In genomic region chr6:152948150-152948768, GRCh38 we compare ENCODE assay signal across 8 cellular contexts. TPM values are rescaled to one million over a fixed set of nuclear protein-coding genes. Genes with fewer than 3 reads are reported as not detected.
DNase-seq lines count a peak whose midpoint lies in the region; ATAC-seq and TF ChIP-seq lines count a peak whose summit lies in the region.

No MANE protein-coding gene starts in this region.

- H3K27me3 Mint-ChIP-seq in endothelial cell (ENCODE audit: unreplicated experiment), result no peaks in the 10 kb centered on the region
- H3K27me3 Mint-ChIP-seq in naive thymus-derived CD4-positive, alpha-beta T cell, result peaks cover 17 to 44% (median 25%) of the 10 kb centered on the region in 5 donors

- H3K4me1 Mint-ChIP-seq in endothelial cell (ENCODE audit: unreplicated experiment), result no peaks in the 10 kb centered on the region
- H3K4me1 Mint-ChIP-seq in naive thymus-derived CD4-positive, alpha-beta T cell, result peaks cover 0 to 11% (median 9%) of the 10 kb centered on the region in 7 donors

- no peak overlapping the region for H3K27ac ChIP-seq in naive thymus-derived CD4-positive, alpha-beta T cell (ENCODE audit: low read depth, low read length)

- H3K27me3 ChIP-seq in naive thymus-derived CD4-positive, alpha-beta T cell (ENCODE audit: control insufficient read depth in 2 of 2, insufficient read depth in 2 of 2, low read length in 2 of 2), result peaks cover 0 to 7% of the 10 kb centered on the region in 2 donors

- no peaks in the 10 kb centered on the region for H3K9me3 Mint-ChIP-seq in endothelial cell (ENCODE audit: unreplicated experiment)
- H3K9me3 Mint-ChIP-seq in naive thymus-derived CD4-positive, alpha-beta T cell, result no peaks in the 10 kb centered on the region

- no peaks in the 10 kb centered on the region for H3K36me3 ChIP-seq in naive thymus-derived CD4-positive, alpha-beta T cell (ENCODE audit: control insufficient read depth in 2 of 3, insufficient read depth in 3 of 3, low read length in 3 of 3)

- H3K4me3 ChIP-seq in naive thymus-derived CD4-positive, alpha-beta T cell (ENCODE audit: low read length), result no peak overlapping the region

- ATAC-seq in GM21381 (IDR thresholded peaks at IDR 0.05; ENCODE audit: unreplicated experiment) (peak; percentile 78), HG03565 (IDR thresholded peaks at IDR 0.05; ENCODE audit: unreplicated experiment) (peak; percentile 80)
- ATAC-seq in naive thymus-derived CD4-positive, alpha-beta T cell, result peak; percentile 72

- TF ChIP-seq CTCF in endothelial cell (IDR thresholded peaks at IDR 0.05; ENCODE audit: unreplicated experiment), result peak; percentile 62

- no peak overlapping the region for H3K27ac Mint-ChIP-seq in endothelial cell (ENCODE audit: unreplicated experiment)
- no peak overlapping the region for H3K27ac Mint-ChIP-seq in naive thymus-derived CD4-positive, alpha-beta T cell

- DNase-seq in NCI-H2107 treated with DMSO at 0.1 percent for 48 hours (lab: John Stamatoyannopoulos, UW; ENCODE audit: unreplicated experiment), result peak; percentile 42
- no peak for DNase-seq in NCI-H2107 (lab: John Stamatoyannopoulos, UW)
- DNase-seq in RKO (ENCODE audit: low spot score), result peak; percentile 64
- peak; percentile 12 for DNase-seq in endothelial cell (ENCODE audit: low spot score)
- DNase-seq in naive thymus-derived CD4-positive, alpha-beta T cell, result peak in 5 of 9 donors; percentile 9 to 35 (median 26)
- DNase-seq in GM19240 (ENCODE audit: insufficient read length, low spot score), result no peak

- H3K9me3 ChIP-seq in naive thymus-derived CD4-positive, alpha-beta T cell (ENCODE audit: control insufficient read depth in 2 of 3, low read length in 3 of 3), result no peaks in the 10 kb centered on the region

- POLR2A ChIA-PET in naive thymus-derived CD4-positive, alpha-beta T cell (lab: Charles Lee), result no interaction called here

- H3K4me1 ChIP-seq in naive thymus-derived CD4-positive, alpha-beta T cell (ENCODE audit: control insufficient read depth in 2 of 2, insufficient read depth in 2 of 2, low read length in 2 of 2), result no peaks in the 10 kb centered on the region

- no peaks in the 10 kb centered on the region for H3K36me3 Mint-ChIP-seq in endothelial cell (ENCODE audit: low read depth, unreplicated experiment)
- no peaks in the 10 kb centered on the region for H3K36me3 Mint-ChIP-seq in naive thymus-derived CD4-positive, alpha-beta T cell

- intact Hi-C loops in naive thymus-derived CD4-positive, alpha-beta T cell (cut with micrococcal nuclease), result loop anchor here (1.0 to 5.0 kb wide), 5 partner anchors 76 to 1257 kb away; no protein-coding TSS in a partner anchor

- H3K4me3 Mint-ChIP-seq in endothelial cell (ENCODE audit: unreplicated experiment), result no peak overlapping the region
- peak overlapping the region in 7 of 10 donors; percentile 3 to 56 (median 41) for H3K4me3 Mint-ChIP-seq in naive thymus-derived CD4-positive, alpha-beta T cell

- CTCF ChIA-PET in naive thymus-derived CD4-positive, alpha-beta T cell (lab: Charles Lee), result interaction anchor here (0.6 to 1.5 kb wide), 8 partner anchors 10 to 991 kb away, joined by 3 to 8 read pairs (median 4); no protein-coding TSS in a partner anchor

RNA-seq across cellular contexts. Expression of gene FBXO5, which starts 34.6 kb away (rescaled TPM):
- 9.4 TPM for total RNA-seq in endothelial cell (ENCODE audit: unreplicated experiment)
- total RNA-seq in naive thymus-derived CD4-positive, alpha-beta T cell, result 10 to 100 TPM in 2 of 5 experiments, 1 to 10 TPM in 3; 3.2 to 50.2 (median 9.2) TPM
- polyA plus RNA-seq in naive thymus-derived CD4-positive, alpha-beta T cell, result 1 to 10 TPM; 5.3 to 9.0 TPM

RNA-seq across cellular contexts. Expression of gene MTRF1L, which starts 54.2 kb away (rescaled TPM):
- 42.2 TPM for total RNA-seq in endothelial cell (ENCODE audit: unreplicated experiment)
- 10 to 100 TPM in 4 of 5 experiments, 1 to 10 TPM in 1; 8.9 to 18.1 (median 13.5) TPM for total RNA-seq in naive thymus-derived CD4-positive, alpha-beta T cell
- polyA plus RNA-seq in naive thymus-derived CD4-positive, alpha-beta T cell, result 1 to 10 TPM; 6.1 to 6.8 TPM

Comparison
In these comparisons a context has a peak if more than half of its experiments do, and no peak if none do; other contexts are left out.
1. DNase-seq: peak in NCI-H2107 treated with DMSO at 0.1 percent for 48 hours (single experiment), RKO (single experiment), endothelial cell (single experiment) and naive thymus-derived CD4-positive, alpha-beta T cell (5 of 9); none in NCI-H2107 (single experiment) and GM19240 (single experiment).
2. Peak in every context shown above with its lines, with median percentiles within 50 percentile points of each other: ATAC-seq.